8 cellular contexts compared by ENCODE assay signal in genomic region chr4:95547708-95548471, GRCh38. TPM values are rescaled to one million over a fixed set of nuclear protein-coding genes. Genes with fewer than 3 reads are reported as not detected.
DNase-seq lines count a peak whose midpoint lies in the region; ATAC-seq and TF ChIP-seq lines count a peak whose summit lies in the region.

No MANE protein-coding gene starts in this region.

- no peak for DNase-seq in activated T-cell treated with anti-CD3 and anti-CD28 coated beads, Interleukin-2, amount 50 U/mL, for 24 hours
- DNase-seq in activated T-cell treated with anti-CD3 and anti-CD28 coated beads for 4 hours (no peak), endodermal cell (peak; percentile 68), mesothelial cell of epicardium (ENCODE audit: low spot score in 2 of 2, unreplicated experiment in 2 of 2) (peak; percentile 24 to 50), thyroid gland (peak; percentile 62 to 64), HUDEP-2 (lab: John Stamatoyannopoulos, UW; ENCODE audit: unreplicated experiment in 76 of 76) (no peak)
- DNase-seq in stimulated activated CD4-positive, alpha-beta T cell treated with anti-CD3 and anti-CD28 coated beads, Interleukin-4, amount 100 ng/mL, for 24 hours: no peak

- no peak overlapping the region for H3K27ac Mint-ChIP-seq in activated T-cell treated with anti-CD3 and anti-CD28 coated beads, Interleukin-2, amount 50 U/mL, for 24 hours
- H3K27ac Mint-ChIP-seq in endodermal cell (no peak overlapping the region), mesothelial cell of epicardium (peak overlapping the region; percentile 97)

- H3K27me3 Mint-ChIP-seq in activated T-cell treated with anti-CD3 and anti-CD28 coated beads, Interleukin-2, amount 50 U/mL, for 24 hours: peaks cover 66% of the 10 kb centered on the region
- peaks cover 74% of the 10 kb centered on the region for H3K27me3 Mint-ChIP-seq in endodermal cell (ENCODE audit: insufficient read depth)
- H3K27me3 Mint-ChIP-seq in mesothelial cell of epicardium (ENCODE audit: low read depth): no peaks in the 10 kb centered on the region

- no peak for TF ChIP-seq CTCF in endodermal cell (conservative IDR thresholded peaks at IDR 0.05)
- no peak for TF ChIP-seq CTCF in mesothelial cell of epicardium (IDR thresholded peaks at IDR 0.05; ENCODE audit: unreplicated experiment)
- TF ChIP-seq CTCF in thyroid gland (IDR thresholded peaks at IDR 0.05): no peak

- H3K36me3 ChIP-seq in endodermal cell (ENCODE audit: control insufficient read depth, insufficient read depth, low read length): no peaks in the 10 kb centered on the region
- no peaks in the 10 kb centered on the region for H3K36me3 ChIP-seq in thyroid gland

- H3K4me3 ChIP-seq in endodermal cell (ENCODE audit: low read length) (peak overlapping the region; percentile 86), thyroid gland (replicated peaks in 1 of 3) (peak overlapping the region; percentile 31 to 83 (median 81))

- 1 to 2% methylated on average over 16 to 41 of the region's 41 CpGs for WGBS in endodermal cell (ENCODE audit: insufficient coverage in 1 of 2, insufficient read length in 1 of 2), 2 experiments
- WGBS in thyroid gland, 2 donors: 3 to 4% methylated on average over 33 to 41 of the region's 41 CpGs

- H3K4me1 ChIP-seq in endodermal cell (ENCODE audit: control insufficient read depth, insufficient read depth, low read length) (peaks cover 3% of the 10 kb centered on the region), thyroid gland (peaks cover 4 to 15% of the 10 kb centered on the region in 2 donors)

- H3K9me3 ChIP-seq in endodermal cell (ENCODE audit: control insufficient read depth, low read length) (no peaks in the 10 kb centered on the region), thyroid gland (no peaks in the 10 kb centered on the region)

- H3K4me1 Mint-ChIP-seq in activated T-cell treated with anti-CD3 and anti-CD28 coated beads, Interleukin-2, amount 50 U/mL, for 24 hours (ENCODE audit: low read depth): peaks cover 23% of the 10 kb centered on the region
- peaks cover 38% of the 10 kb centered on the region for H3K4me1 Mint-ChIP-seq in endodermal cell
- H3K4me1 Mint-ChIP-seq in mesothelial cell of epicardium: peaks cover 57% of the 10 kb centered on the region

- no peak for TF ChIP-seq POLR2A in thyroid gland (IDR thresholded peaks at IDR 0.05)

- H3K27me3 ChIP-seq in endodermal cell (ENCODE audit: control insufficient read depth, insufficient read depth, low read length, poor library complexity, severe bottlenecking) (peaks cover 54% of the 10 kb centered on the region), thyroid gland (no peaks in the 10 kb centered on the region)

- peak overlapping the region; percentile 35 for H3K4me3 Mint-ChIP-seq in activated T-cell treated with anti-CD3 and anti-CD28 coated beads, Interleukin-2, amount 50 U/mL, for 24 hours
- H3K4me3 Mint-ChIP-seq in endodermal cell: peak overlapping the region; percentile 80
- H3K4me3 Mint-ChIP-seq in mesothelial cell of epicardium: peak overlapping the region; percentile 96

- H3K9me3 Mint-ChIP-seq in activated T-cell treated with anti-CD3 and anti-CD28 coated beads, Interleukin-2, amount 50 U/mL, for 24 hours: no peaks in the 10 kb centered on the region
- H3K9me3 Mint-ChIP-seq in endodermal cell (no peaks in the 10 kb centered on the region), mesothelial cell of epicardium (peaks cover 3% of the 10 kb centered on the region)

- peak overlapping the region; percentile 26 for H3K9ac ChIP-seq in endodermal cell (ENCODE audit: extremely low read depth, low read length, poor library complexity, severe bottlenecking)

- H3K36me3 Mint-ChIP-seq in activated T-cell treated with anti-CD3 and anti-CD28 coated beads, Interleukin-2, amount 50 U/mL, for 24 hours (ENCODE audit: low read depth): no peaks in the 10 kb centered on the region
- H3K36me3 Mint-ChIP-seq in endodermal cell (ENCODE audit: low read depth): no peaks in the 10 kb centered on the region
- peaks cover 7% of the 10 kb centered on the region for H3K36me3 Mint-ChIP-seq in mesothelial cell of epicardium

- intact Hi-C loops in thyroid gland (cut with DNase I): no loop called here

- no peak for ATAC-seq in HG02938 (IDR thresholded peaks at IDR 0.05; ENCODE audit: unreplicated experiment)

- no peak overlapping the region for H3K27ac ChIP-seq in endodermal cell (ENCODE audit: low read depth, low read length)
- peak overlapping the region; percentile 89 to 99 (median 96) for H3K27ac ChIP-seq in thyroid gland

RNA-seq across cellular contexts. Expression of gene UNC5C, which starts 0.9 kb away (rescaled TPM):
- total RNA-seq in endodermal cell (1 to 10 TPM; 2.0 to 7.2 TPM), mesothelial cell of epicardium (76.7 to 77.9 TPM (median 77.1 TPM) in 3 replicates), thyroid gland (10 to 100 TPM; 27.1 to 72.0 (median 59.0) TPM)
- polyA plus RNA-seq in endodermal cell (2013, experiment 1 of 2): 39.1 TPM
- polyA plus RNA-seq in endodermal cell (2013, experiment 2 of 2): 36.4 TPM

Comparison
In these comparisons a context has a peak if more than half of its experiments do, and no peak if none do; other contexts are left out.
1. DNase-seq: peak in endodermal cell (single experiment), mesothelial cell of epicardium (2 of 2) and thyroid gland (2 of 2); none in activated T-cell treated with anti-CD3 and anti-CD28 coated beads, Interleukin-2, amount 50 U/mL, for 24 hours (single experiment), activated T-cell treated with anti-CD3 and anti-CD28 coated beads for 4 hours (single experiment), HUDEP-2 (0 of 76) and stimulated activated CD4-positive, alpha-beta T cell treated with anti-CD3 and anti-CD28 coated beads, Interleukin-4, amount 100 ng/mL, for 24 hours (single experiment).
2. H3K4me3 Mint-ChIP-seq: peak in every context shown above with its lines; median percentile 96 in mesothelial cell of epicardium; 80 in endodermal cell; 35 in activated T-cell treated with anti-CD3 and anti-CD28 coated beads, Interleukin-2, amount 50 U/mL, for 24 hours.